ENCODE assay signal across 8 cellular contexts in genomic region chr11:64762916-64763803, GRCh38. TPM values are rescaled to one million over a fixed set of nuclear protein-coding genes. Genes with fewer than 3 reads are reported as not detected.
DNase-seq lines count a peak whose midpoint lies in the region; ATAC-seq and TF ChIP-seq lines count a peak whose summit lies in the region.

No MANE protein-coding gene starts in this region.

- peak; percentile 46 for DNase-seq in activated T-cell treated with anti-CD3 and anti-CD28 coated beads, Interleukin-2, amount 50 U/mL, for 1 hour
- DNase-seq in activated T-cell treated with anti-CD3 and anti-CD28 coated beads for 4 hours (no peak), fibroblast of lung (ENCODE audit: low read depth in 2 of 2) (peak; percentile 33 to 83), osteoblast (ENCODE audit: insufficient read length, low spot score, missing footprints) (peak; percentile 91), NCI-H510A treated with DMSO at 0.1 percent for 48 hours (lab: John Stamatoyannopoulos, UW) (no peak), NCI-H446 (lab: John Stamatoyannopoulos, UW) (no peak)

- no peaks in the 10 kb centered on the region for H3K27me3 Mint-ChIP-seq in T-helper 1 cell treated with Interleukin-12 subunit alpha and Interleukin-12 subunit beta and Interleukin-4 antibody, amounts not matched to agents 30 μg/mL and 1 μg/mL, for 36 hours (ENCODE audit: low read depth)

- H3K9me3 ChIP-seq in fibroblast of lung (ENCODE audit: control insufficient read depth, insufficient read depth, low read depth, low read length) (no peaks in the 10 kb centered on the region), osteoblast (ENCODE audit: low read depth, low read length) (no peaks in the 10 kb centered on the region)

- ATAC-seq in GM21423 (IDR thresholded peaks at IDR 0.05; ENCODE audit: unreplicated experiment) = no peak

- H3K4me1 ChIP-seq in fibroblast of lung (ENCODE audit: control insufficient read depth, extremely low read depth, insufficient read depth, low read length) = peaks cover 26% of the 10 kb centered on the region
- peaks cover 23% of the 10 kb centered on the region for H3K4me1 ChIP-seq in osteoblast (ENCODE audit: insufficient read depth, low read length)

- peaks cover 61% of the 10 kb centered on the region for H3K36me3 Mint-ChIP-seq in T-helper 1 cell treated with Interleukin-12 subunit alpha and Interleukin-12 subunit beta and Interleukin-4 antibody, amounts not matched to agents 30 μg/mL and 1 μg/mL, for 36 hours (ENCODE audit: low read depth)

- H3K27ac Mint-ChIP-seq in T-helper 1 cell treated with Interleukin-12 subunit alpha and Interleukin-12 subunit beta and Interleukin-4 antibody, amounts not matched to agents 30 μg/mL and 1 μg/mL, for 36 hours = peak overlapping the region; percentile 96

- H3K4me3 ChIP-seq in fibroblast of lung (replicated peaks in 1 of 4; ENCODE audit: control extremely low read depth in 1 of 4, insufficient read depth in 1 of 4, low read depth in 3 of 4, low read length in 4 of 4) (no peak overlapping the region), osteoblast (ENCODE audit: insufficient read depth, low read length) (no peak overlapping the region)

- H3K27ac ChIP-seq in fibroblast of lung (ENCODE audit: insufficient read depth, low read length) = peak overlapping the region; percentile 24
- peak overlapping the region; percentile 12 for H3K27ac ChIP-seq in osteoblast (ENCODE audit: low read depth, low read length)

- no peak overlapping the region for H3K4me2 ChIP-seq in fibroblast of lung (ENCODE audit: extremely low read depth, insufficient read depth, low read length)
- H3K4me2 ChIP-seq in osteoblast (ENCODE audit: insufficient read depth, low read length) = no peak overlapping the region

- TF ChIP-seq CTCF in fibroblast of lung (conservative IDR thresholded peaks at IDR 0.05 in 1 of 2, IDR thresholded peaks at IDR 0.05 in 1 of 2; ENCODE audit: low read depth in 1 of 2, low read length in 2 of 2) = no peak
- no peak for TF ChIP-seq CTCF in osteoblast (IDR thresholded peaks at IDR 0.05; ENCODE audit: extremely low read depth, low read depth, low read length)

- H4K20me1 ChIP-seq in fibroblast of lung (ENCODE audit: control insufficient read depth, extremely low read depth, insufficient read depth, low read length) = no peaks in the 10 kb centered on the region
- peaks cover 43% of the 10 kb centered on the region for H4K20me1 ChIP-seq in osteoblast (ENCODE audit: insufficient read depth, low read length)

- H3K27me3 ChIP-seq in fibroblast of lung (ENCODE audit: control insufficient read depth, insufficient read depth, low read length) (no peaks in the 10 kb centered on the region), osteoblast (ENCODE audit: insufficient read depth, low read length) (no peaks in the 10 kb centered on the region)

- H2AFZ ChIP-seq in fibroblast of lung (ENCODE audit: low read length) (no peak overlapping the region), osteoblast (ENCODE audit: low read length) (no peak overlapping the region)

- peak overlapping the region; percentile 89 for H3K4me3 Mint-ChIP-seq in T-helper 1 cell treated with Interleukin-12 subunit alpha and Interleukin-12 subunit beta and Interleukin-4 antibody, amounts not matched to agents 30 μg/mL and 1 μg/mL, for 36 hours

- H3K9me3 Mint-ChIP-seq in T-helper 1 cell treated with Interleukin-12 subunit alpha and Interleukin-12 subunit beta and Interleukin-4 antibody, amounts not matched to agents 30 μg/mL and 1 μg/mL, for 36 hours = no peaks in the 10 kb centered on the region

- H3K36me3 ChIP-seq in fibroblast of lung (ENCODE audit: control insufficient read depth, insufficient read depth, low read length) = peaks cover 33% of the 10 kb centered on the region
- peaks cover 48% of the 10 kb centered on the region for H3K36me3 ChIP-seq in osteoblast (ENCODE audit: insufficient read depth, low read length)

- no peak overlapping the region for H3K9ac ChIP-seq in fibroblast of lung (ENCODE audit: insufficient read depth, low read length)

- peaks cover 60% of the 10 kb centered on the region for H3K4me1 Mint-ChIP-seq in T-helper 1 cell treated with Interleukin-12 subunit alpha and Interleukin-12 subunit beta and Interleukin-4 antibody, amounts not matched to agents 30 μg/mL and 1 μg/mL, for 36 hours (ENCODE audit: low read depth)

- H3K79me2 ChIP-seq in fibroblast of lung (ENCODE audit: control insufficient read depth, insufficient read depth, low read length) (peaks cover 8% of the 10 kb centered on the region), osteoblast (ENCODE audit: insufficient read depth, low read length) (peaks cover 21% of the 10 kb centered on the region)

RNA-seq across cellular contexts. Expression of gene PYGM, which starts 3.4 kb away (rescaled TPM):
- 0.26 and 0.50 TPM in 2 replicates for total RNA-seq in fibroblast of lung
- 0.18 and 1.9 TPM in 2 replicates for polyA plus RNA-seq in fibroblast of lung
- polyA plus RNA-seq in fibroblast of lung (2012) = 0.22 and 3.1 TPM in 2 replicates
- 0.11 and 4.9 TPM in 2 replicates for polyA minus RNA-seq in fibroblast of lung (ENCODE audit: low replicate concordance)
- total RNA-seq in osteoblast = 0.29 and 0.36 TPM in 2 replicates

RNA-seq across cellular contexts. Expression of gene SF1, which starts 15.2 kb away (rescaled TPM):
- 62.7 and 78.9 TPM in 2 replicates for total RNA-seq in fibroblast of lung
- polyA plus RNA-seq in fibroblast of lung = 105 and 133 TPM in 2 replicates
- polyA plus RNA-seq in fibroblast of lung (2012) = 147 and 153 TPM in 2 replicates
- polyA minus RNA-seq in fibroblast of lung (ENCODE audit: low replicate concordance) = 73.2 and 89.6 TPM in 2 replicates
- 114 and 130 TPM in 2 replicates for total RNA-seq in osteoblast

RNA-seq across cellular contexts. Expression of gene RASGRP2, which starts 19.2 kb away (rescaled TPM):
- 0.26 and 1.2 TPM in 2 replicates for total RNA-seq in fibroblast of lung
- 0.71 and 5.2 TPM in 2 replicates for polyA plus RNA-seq in fibroblast of lung
- polyA plus RNA-seq in fibroblast of lung (2012) = 1.8 and 9.9 TPM in 2 replicates
- polyA minus RNA-seq in fibroblast of lung (ENCODE audit: low replicate concordance) = 0.22 and 8.6 TPM in 2 replicates
- 0.29 TPM in 1 of 2 replicates, not detected in the other for total RNA-seq in osteoblast

RNA-seq across cellular contexts. Expression of gene MAP4K2, which starts 39.9 kb away (rescaled TPM):
- total RNA-seq in fibroblast of lung (4.9 and 9.2 TPM in 2 replicates), osteoblast (6.2 and 9.8 TPM in 2 replicates)
- 6.4 and 9.2 TPM in 2 replicates for polyA plus RNA-seq in fibroblast of lung
- 6.5 and 12.0 TPM in 2 replicates for polyA plus RNA-seq in fibroblast of lung (2012)
- 34.1 and 53.5 TPM in 2 replicates for polyA minus RNA-seq in fibroblast of lung (ENCODE audit: low replicate concordance)

RNA-seq across cellular contexts. Expression of gene NRXN2, which starts 40.2 kb away (rescaled TPM):
- under 0.01 and 0.26 TPM in 2 replicates for total RNA-seq in fibroblast of lung
- 0.75 TPM in 1 of 2 replicates, not detected in the other for polyA plus RNA-seq in fibroblast of lung
- polyA plus RNA-seq in fibroblast of lung (2012) = 0.24 and 1.3 TPM in 2 replicates
- 0.26 and 1.8 TPM in 2 replicates for polyA minus RNA-seq in fibroblast of lung (ENCODE audit: low replicate concordance)
- total RNA-seq in osteoblast = 62.5 and 90.1 TPM in 2 replicates

Comparison
In these comparisons a context has a peak if more than half of its experiments do, and no peak if none do; other contexts are left out.
1. DNase-seq: peak in activated T-cell treated with anti-CD3 and anti-CD28 coated beads, Interleukin-2, amount 50 U/mL, for 1 hour (single experiment), fibroblast of lung (2 of 2) and osteoblast (single experiment); none in activated T-cell treated with anti-CD3 and anti-CD28 coated beads for 4 hours (single experiment), NCI-H510A treated with DMSO at 0.1 percent for 48 hours (single experiment) and NCI-H446 (0 of 2).